21 cellular contexts compared by ENCODE assay signal in the genomic region with DNA sequence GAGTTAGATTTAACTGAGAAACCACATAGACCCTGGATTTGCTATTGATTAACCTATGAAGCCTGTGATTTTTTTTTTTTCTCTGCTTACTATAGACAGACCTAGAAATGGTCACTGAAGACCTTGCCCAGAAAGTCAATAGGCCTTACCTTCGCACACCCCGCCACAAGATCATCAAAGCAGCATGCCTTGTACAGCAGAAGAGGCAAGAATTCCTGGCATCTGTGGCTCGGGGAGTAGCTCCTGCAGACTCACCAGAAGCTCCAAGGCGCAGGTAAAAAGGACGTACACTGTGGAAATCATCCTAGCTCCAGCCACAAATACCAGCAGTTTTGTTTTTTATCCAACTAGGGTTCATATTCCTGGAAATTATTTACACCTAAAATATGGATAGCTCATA.
"Had no signal": no experiment of that assay in that cellular context is flagged by ENCODE, and none has a peak within 500 bp of the region (broad histone marks: within the 10 kb centered on the region; RNA-seq: fewer than 3 reads in every experiment).

No MANE protein-coding gene starts in this region.

- H3K4me3 ChIP-seq: MG63, SJCRH30 had no signal

- DNase-seq: IMR-90, Karpas-422, KG1, MG63, NCI-H1092, NCI-H1105 treated with DMSO at 0.1 percent for 48 hours, NCI-H1417 treated with DMSO at 0.1 percent for 48 hours, NCI-H146, NCI-H1694 treated with DMSO at 0.1 percent for 48 hours, NCI-H1930, NCI-H2081, NCI-H2107, NCI-H2227 treated with DMSO at 0.1 percent for 48 hours, NCI-H446, NCI-H510A, NCI-H524 treated with DMSO at 0.1 percent for 48 hours, NCI-H69, NCI-H774, SHP77 treated with DMSO at 0.1 percent for 48 hours, SJCRH30 had no signal

- H3K4me1 ChIP-seq: SJCRH30 had no signal

- H3K27ac ChIP-seq: RWPE1, SJCRH30 had no signal

- H3K9me3 ChIP-seq: MG63, SJCRH30 had no signal

- H3K36me3 ChIP-seq: MG63 had no signal

- H3K27me3 ChIP-seq: MG63, SJCRH30 had no signal
